36 cellular contexts compared by ENCODE assay signal in genomic region chr22:44209343-44209742, GRCh38. TPM values are rescaled to one million over a fixed set of nuclear protein-coding genes. Genes with fewer than 3 reads are reported as not detected.
"Had no signal": no experiment of that assay in that cellular context is flagged by ENCODE, and none has a peak within 500 bp of the region (broad histone marks: within the 10 kb centered on the region; RNA-seq: fewer than 3 reads in every experiment).

No MANE protein-coding gene starts in this region.

- ATAC-seq: activated CD4-positive, alpha-beta T cell treated with anti-CD3 and anti-CD28 coated beads for 36 hours; activated CD4-positive, CD25-positive, alpha-beta regulatory T cell treated with anti-CD3 and anti-CD28 coated beads, Interleukin-2, amount 50 U/mL, for 24 hours; activated CD8-positive, alpha-beta memory T cell treated with anti-CD3 and anti-CD28 coated beads, Interleukin-2, amount 10 ng/mL, durations not matched to agents 7 days and 5 days; activated CD8-positive, alpha-beta T cell treated with anti-CD3 and anti-CD28 coated beads, Interleukin-2, amount 10 ng/mL, durations not matched to agents 7 days and 5 days; activated naive CD8-positive, alpha-beta T cell treated with anti-CD3 and anti-CD28 coated beads, Interleukin-2, amount 50 U/mL, for 24 hours had no signal

- H3K4me1 Mint-ChIP-seq: activated CD4-positive, alpha-beta T cell treated with anti-CD3 and anti-CD28 coated beads for 36 hours had no signal

- H3K4me3 Mint-ChIP-seq: activated CD4-positive, alpha-beta memory T cell treated with anti-CD3 and anti-CD28 coated beads, Interleukin-2, amount 10 ng/mL, durations not matched to agents 7 days and 5 days; activated CD4-positive, alpha-beta T cell treated with anti-CD3 and anti-CD28 coated beads for 36 hours; activated CD4-positive, alpha-beta T cell treated with anti-CD3 and anti-CD28 coated beads, Interleukin-2, amount 10 ng/mL, durations not matched to agents 7 days and 5 days; activated CD8-positive, alpha-beta memory T cell treated with anti-CD3 and anti-CD28 coated beads, Interleukin-2, amount 10 ng/mL, durations not matched to agents 7 days and 5 days; activated CD8-positive, alpha-beta T cell treated with anti-CD3 and anti-CD28 coated beads, Interleukin-2, amount 10 ng/mL, durations not matched to agents 7 days and 5 days; activated naive CD4-positive, alpha-beta T cell treated with anti-CD3 and anti-CD28 coated beads, Interleukin-2, amount 10 ng/mL, durations not matched to agents 7 days and 5 days; activated naive CD4-positive, alpha-beta T cell treated with anti-CD3 and anti-CD28 coated beads, Interleukin-2, amount 50 U/mL, for 24 hours; activated naive CD8-positive, alpha-beta T cell; activated naive CD8-positive, alpha-beta T cell treated with anti-CD3 and anti-CD28 coated beads, Interleukin-2, amount 10 ng/mL, durations not matched to agents 7 days and 5 days; activated naive CD8-positive, alpha-beta T cell treated with anti-CD3 and anti-CD28 coated beads, Interleukin-2, amount 50 U/mL, for 24 hours; activated T-cell treated with anti-CD3 and anti-CD28 coated beads, Interleukin-2, amount 50 U/mL, for 24 hours; brain; central memory CD8-positive, alpha-beta T cell; T-helper 1 cell treated with Interleukin-12 subunit alpha and Interleukin-12 subunit beta and Interleukin-4 antibody, amounts not matched to agents 30 μg/mL and 1 μg/mL, for 36 hours had no signal

- H3K27me3 Mint-ChIP-seq: activated CD4-positive, alpha-beta T cell treated with anti-CD3 and anti-CD28 coated beads for 36 hours; activated CD8-positive, alpha-beta memory T cell treated with anti-CD3 and anti-CD28 coated beads, Interleukin-2, amount 10 ng/mL, durations not matched to agents 7 days and 5 days; activated naive CD4-positive, alpha-beta T cell treated with anti-CD3 and anti-CD28 coated beads, Interleukin-2, amount 10 ng/mL, durations not matched to agents 7 days and 5 days; activated naive CD4-positive, alpha-beta T cell treated with anti-CD3 and anti-CD28 coated beads, Interleukin-2, amount 50 U/mL, for 24 hours; activated naive CD8-positive, alpha-beta T cell; activated naive CD8-positive, alpha-beta T cell treated with anti-CD3 and anti-CD28 coated beads, Interleukin-2, amount 10 ng/mL, durations not matched to agents 7 days and 5 days; activated naive CD8-positive, alpha-beta T cell treated with anti-CD3 and anti-CD28 coated beads, Interleukin-2, amount 50 U/mL, for 24 hours; activated T-cell treated with anti-CD3 and anti-CD28 coated beads, Interleukin-2, amount 50 U/mL, for 24 hours; central memory CD8-positive, alpha-beta T cell had no signal

- DNase-seq: activated CD4-positive, alpha-beta memory T cell treated with anti-CD3 and anti-CD28 coated beads, Interleukin-2, amount 10 ng/mL, durations not matched to agents 7 days and 5 days; activated CD4-positive, alpha-beta T cell treated with anti-CD3 and anti-CD28 coated beads for 1 hour; activated CD4-positive, alpha-beta T cell treated with anti-CD3 and anti-CD28 coated beads for 36 hours; activated CD4-positive, alpha-beta T cell treated with anti-CD3 and anti-CD28 coated beads for 48 hours; activated CD4-positive, alpha-beta T cell treated with anti-CD3 and anti-CD28 coated beads, Interleukin-2, amount 10 ng/mL, durations not matched to agents 7 days and 5 days; activated CD4-positive, alpha-beta T cell treated with anti-CD3 and anti-CD28 coated beads, Interleukin-2, amount 50 U/mL, for 48 hours; activated CD4-positive, CD25-positive, alpha-beta regulatory T cell; activated CD8-positive, alpha-beta memory T cell treated with anti-CD3 and anti-CD28 coated beads for 24 hours; activated CD8-positive, alpha-beta memory T cell treated with anti-CD3 and anti-CD28 coated beads, Interleukin-2, amount 10 ng/mL, durations not matched to agents 7 days and 5 days; activated CD8-positive, alpha-beta memory T cell treated with anti-CD3 and anti-CD28 coated beads, Interleukin-2, amount 50 U/mL, for 48 hours; activated CD8-positive, alpha-beta T cell treated with anti-CD3 and anti-CD28 coated beads, Interleukin-2, amount 10 ng/mL, durations not matched to agents 7 days and 5 days; activated effector memory CD4-positive, alpha-beta T cell treated with Interleukin-2 at 50 U/mL for 16 hours; activated gamma-delta T cell; activated naive CD4-positive, alpha-beta T cell treated with anti-CD3 and anti-CD28 coated beads, Interleukin-2, amount 10 ng/mL, durations not matched to agents 7 days and 5 days; activated naive CD4-positive, alpha-beta T cell treated with Interleukin-2 at 50 U/mL for 16 hours; activated naive CD8-positive, alpha-beta T cell treated with anti-CD3 and anti-CD28 coated beads, Interleukin-2, amount 10 ng/mL, durations not matched to agents 7 days and 5 days; activated naive CD8-positive, alpha-beta T cell treated with anti-CD3 and anti-CD28 coated beads, Interleukin-2, amount 50 U/mL, for 24 hours; activated T-cell treated with anti-CD3 and anti-CD28 coated beads, Interleukin-2, amount 50 U/mL, for 24 hours; activated T-cell treated with anti-CD3 and anti-CD28 coated beads, Interleukin-2, amount 50 U/mL, for 48 hours; amygdala; anterior cingulate cortex; caudate nucleus; cerebellar nuclear complex; T-helper 1 cell had no signal

- H3K4me3 ChIP-seq: ascending aorta, cardiac muscle cell had no signal

- FAIRE-seq: bronchial epithelial cell, TTC549 had no signal

- H3K36me3 ChIP-seq: ascending aorta, cardiac muscle cell had no signal

- H3K36me3 Mint-ChIP-seq: brain had no signal

- H3K27me3 ChIP-seq: ascending aorta, cardiac muscle cell had no signal

- H3K27ac ChIP-seq: ascending aorta, cardiac muscle cell, VCaP had no signal

- H3K27ac Mint-ChIP-seq: activated CD4-positive, alpha-beta memory T cell treated with anti-CD3 and anti-CD28 coated beads, Interleukin-2, amount 10 ng/mL, durations not matched to agents 7 days and 5 days; activated CD4-positive, alpha-beta T cell treated with anti-CD3 and anti-CD28 coated beads for 36 hours; activated CD4-positive, alpha-beta T cell treated with anti-CD3 and anti-CD28 coated beads, Interleukin-2, amount 10 ng/mL, durations not matched to agents 7 days and 5 days; activated CD8-positive, alpha-beta memory T cell treated with anti-CD3 and anti-CD28 coated beads, Interleukin-2, amount 10 ng/mL, durations not matched to agents 7 days and 5 days; activated CD8-positive, alpha-beta T cell treated with anti-CD3 and anti-CD28 coated beads, Interleukin-2, amount 10 ng/mL, durations not matched to agents 7 days and 5 days; activated naive CD4-positive, alpha-beta T cell treated with anti-CD3 and anti-CD28 coated beads, Interleukin-2, amount 10 ng/mL, durations not matched to agents 7 days and 5 days; activated naive CD4-positive, alpha-beta T cell treated with anti-CD3 and anti-CD28 coated beads, Interleukin-2, amount 50 U/mL, for 24 hours; activated naive CD8-positive, alpha-beta T cell; activated naive CD8-positive, alpha-beta T cell treated with anti-CD3 and anti-CD28 coated beads, Interleukin-2, amount 10 ng/mL, durations not matched to agents 7 days and 5 days; activated T-cell treated with anti-CD3 and anti-CD28 coated beads, Interleukin-2, amount 50 U/mL, for 24 hours; activated T-helper 2 cell treated with anti-CD3 and anti-CD28 coated beads, Interferon-gamma antibody, Interleukin-2, Interleukin-4, amounts not matched to agents 10 μg/mL and 5 μg/mL and 100 μg/mL, durations not matched to agents 14 hours and 24 hours and 36 hours; brain; T-helper 1 cell treated with Interleukin-12 subunit alpha and Interleukin-12 subunit beta and Interleukin-4 antibody, amounts not matched to agents 30 μg/mL and 1 μg/mL, for 36 hours had no signal

RNA-seq across cellular contexts. Expression of gene PARVG, which starts 28.6 kb away (rescaled TPM):
- total RNA-seq: bronchial epithelial cell had no signal
- polyA plus RNA-seq: cardiac muscle cell had no signal
